ENCODE assay signal across 1 cellular context in genomic region chr14:34685819-34686428, GRCh38.
A peak's percentile ranks its signal among the peaks of the same experiment; 100 is the strongest.
TF ChIP-seq lines count a peak whose summit lies in the region.

No MANE protein-coding gene starts in this region.

TF ChIP-seq in HepG2, 621 proteins besides CTCF, POLR2A, EP300 and RAD21 (continued from another document and continues in another):
- no peak for TF ChIP-seq KIAA2018 (CRISPR knock-in tag; IDR thresholded peaks at IDR 0.05; ENCODE audit: borderline replicate concordance)
- no peak for TF ChIP-seq ZNF557 (CRISPR knock-in tag; IDR thresholded peaks at IDR 0.05)
- no peak for TF ChIP-seq ZNF264 (CRISPR knock-in tag; IDR thresholded peaks at IDR 0.05)
- TF ChIP-seq GZF1 (CRISPR knock-in tag; IDR thresholded peaks at IDR 0.05): no peak
- 0 out of 2 replicates have a peak, but pooled peaks have one; percentile 34 for TF ChIP-seq DPF2 (CRISPR knock-in tag; IDR thresholded peaks at IDR 0.05; ENCODE audit: borderline replicate concordance, low read depth)
- TF ChIP-seq ARNT2 (CRISPR knock-in tag; IDR thresholded peaks at IDR 0.05; ENCODE audit: low read depth): no peak
- no peak for TF ChIP-seq ZNF30 (CRISPR knock-in tag; IDR thresholded peaks at IDR 0.05)
- TF ChIP-seq ISL2 (CRISPR knock-in tag; IDR thresholded peaks at IDR 0.05): no peak
- no peak for TF ChIP-seq RNF2 (conservative IDR thresholded peaks at IDR 0.05; ENCODE audit: low read depth)
- no peak for TF ChIP-seq TRAFD1 (CRISPR knock-in tag; IDR thresholded peaks at IDR 0.05; ENCODE audit: borderline replicate concordance)
- no peak for TF ChIP-seq CENPBD1 (CRISPR knock-in tag; IDR thresholded peaks at IDR 0.05; ENCODE audit: borderline replicate concordance, low read depth)
- TF ChIP-seq CERS6 (CRISPR knock-in tag; IDR thresholded peaks at IDR 0.05): no peak
- TF ChIP-seq ZNF253 (CRISPR knock-in tag; IDR thresholded peaks at IDR 0.05; ENCODE audit: borderline replicate concordance): no peak
- no peak for TF ChIP-seq MAFF (IDR thresholded peaks at IDR 0.05; ENCODE audit: low read depth, low read length)
- no peak for TF ChIP-seq TOPORS (CRISPR knock-in tag; IDR thresholded peaks at IDR 0.05)
- no peak for TF ChIP-seq AGO2 (optimal IDR thresholded peaks at IDR 0.05; ENCODE audit: low read depth, low read length)
- TF ChIP-seq MAF1 (CRISPR knock-in tag; IDR thresholded peaks at IDR 0.05; ENCODE audit: borderline replicate concordance): no peak
- TF ChIP-seq ZNF350 (CRISPR knock-in tag; IDR thresholded peaks at IDR 0.05; ENCODE audit: borderline replicate concordance, low read depth): no peak
- no peak for TF ChIP-seq ZNF513 (CRISPR knock-in tag; conservative IDR thresholded peaks at IDR 0.05)
- TF ChIP-seq ZNF572 (CRISPR knock-in tag; IDR thresholded peaks at IDR 0.05): no peak
- TF ChIP-seq MBNL3 (CRISPR knock-in tag; conservative IDR thresholded peaks at IDR 0.05): no peak
- TF ChIP-seq GMEB1 (CRISPR knock-in tag; IDR thresholded peaks at IDR 0.05; ENCODE audit: borderline replicate concordance): no peak
- no peak for TF ChIP-seq ZSCAN21 (CRISPR knock-in tag; IDR thresholded peaks at IDR 0.05; ENCODE audit: borderline replicate concordance)
- TF ChIP-seq ARID4A (CRISPR knock-in tag; IDR thresholded peaks at IDR 0.05; ENCODE audit: borderline replicate concordance): no peak; the same call in 1 of the 2 replicates
- no peak for TF ChIP-seq NFRKB (IDR thresholded peaks at IDR 0.05)
- no peak for TF ChIP-seq ZNF552 (CRISPR knock-in tag; IDR thresholded peaks at IDR 0.05; ENCODE audit: borderline replicate concordance)
- TF ChIP-seq TBX2 (CRISPR knock-in tag; IDR thresholded peaks at IDR 0.05; ENCODE audit: borderline replicate concordance): no peak
- TF ChIP-seq ZBTB46 (CRISPR knock-in tag; IDR thresholded peaks at IDR 0.05; ENCODE audit: borderline replicate concordance): no peak
- no peak for TF ChIP-seq NFKB2 (CRISPR knock-in tag; IDR thresholded peaks at IDR 0.05; ENCODE audit: borderline replicate concordance)
- TF ChIP-seq ZNF225 (CRISPR knock-in tag; IDR thresholded peaks at IDR 0.05): no peak
- TF ChIP-seq ZNF232 (CRISPR knock-in tag; IDR thresholded peaks at IDR 0.05; ENCODE audit: borderline replicate concordance): no peak
- no peak for TF ChIP-seq ZNF777 (CRISPR knock-in tag; IDR thresholded peaks at IDR 0.05)
- TF ChIP-seq HINFP (CRISPR knock-in tag; IDR thresholded peaks at IDR 0.05; ENCODE audit: low read depth): no peak
- no peak for TF ChIP-seq ZNF224 (CRISPR knock-in tag; IDR thresholded peaks at IDR 0.05)
- no peak for TF ChIP-seq ZNF333 (CRISPR knock-in tag; IDR thresholded peaks at IDR 0.05; ENCODE audit: borderline replicate concordance)
- TF ChIP-seq SNAPC2 (CRISPR knock-in tag; IDR thresholded peaks at IDR 0.05): no peak
